ENCODE assay signal across 1 cellular context in the genomic region with DNA sequence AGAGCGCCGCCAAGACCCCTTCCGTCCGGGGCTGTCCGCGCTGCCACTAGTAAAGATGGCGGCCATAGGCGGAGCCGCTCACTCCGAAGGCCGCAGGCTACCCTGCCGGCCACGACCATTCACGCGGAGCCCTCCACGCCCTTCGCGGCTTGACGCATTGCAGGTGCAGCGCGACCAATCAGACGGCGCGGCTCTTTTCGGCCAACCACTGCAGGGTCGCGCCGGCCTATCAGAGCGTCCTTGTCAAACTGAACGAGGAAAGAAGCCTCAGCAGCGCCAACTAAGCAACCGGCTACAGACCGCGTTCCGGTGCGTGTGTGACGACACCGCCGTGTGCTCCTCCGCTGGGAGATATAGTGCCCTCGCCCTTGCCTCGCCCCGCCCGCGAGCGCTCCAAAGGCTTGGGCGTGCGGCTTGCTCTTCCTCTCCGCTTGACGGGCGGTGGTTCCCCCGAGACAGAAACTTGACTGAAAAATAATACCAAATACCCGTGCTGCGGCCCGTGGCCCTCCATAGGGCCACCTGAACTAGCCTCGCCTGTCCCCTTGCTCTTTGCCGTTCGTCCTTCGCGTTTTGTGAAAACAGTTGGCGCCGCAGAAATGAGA.
A peak's percentile ranks its signal among the peaks of the same experiment; 100 is the strongest.
TF ChIP-seq lines count a peak whose summit lies in the region.

No MANE protein-coding gene starts in this region.

TF ChIP-seq in K562, 482 proteins besides CTCF, POLR2A, EP300 and RAD21 (continued from another document and continues in another):
- TF ChIP-seq, protein P1, sequence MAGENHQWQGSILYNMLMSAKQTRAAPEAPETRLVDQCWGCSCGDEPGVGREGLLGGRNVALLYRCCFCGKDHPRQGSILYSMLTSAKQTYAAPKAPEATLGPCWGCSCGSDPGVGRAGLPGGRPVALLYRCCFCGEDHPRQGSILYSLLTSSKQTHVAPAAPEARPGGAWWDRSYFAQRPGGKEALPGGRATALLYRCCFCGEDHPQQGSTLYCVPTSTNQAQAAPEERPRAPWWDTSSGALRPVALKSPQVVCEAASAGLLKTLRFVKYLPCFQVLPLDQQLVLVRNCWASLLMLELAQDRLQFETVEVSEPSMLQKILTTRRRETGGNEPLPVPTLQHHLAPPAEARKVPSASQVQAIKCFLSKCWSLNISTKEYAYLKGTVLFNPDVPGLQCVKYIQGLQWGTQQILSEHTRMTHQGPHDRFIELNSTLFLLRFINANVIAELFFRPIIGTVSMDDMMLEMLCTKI (IDR thresholded peaks at IDR 0.05; ENCODE audit: partially characterized antibody) = no peak
- TF ChIP-seq POU5F1 (IDR thresholded peaks at IDR 0.05; ENCODE audit: borderline replicate concordance, low read depth, low read length, partially characterized antibody) (no peak), TRIM28 (IDR thresholded peaks at IDR 0.05) (peak; percentile 24; the same call in 1 of the 2 replicates), TFAM (CRISPR knock-in tag; conservative IDR thresholded peaks at IDR 0.05) (no peak), RAD51 (IDR thresholded peaks at IDR 0.05; ENCODE audit: borderline replicate concordance, low read depth) (no peak), FOXM1 (IDR thresholded peaks at IDR 0.05; ENCODE audit: low read depth) (peak; percentile 49), FOXM1 (CRISPR knock-in tag; IDR thresholded peaks at IDR 0.05; ENCODE audit: low read depth) (no peak), HCFC1 (IDR thresholded peaks at IDR 0.05; ENCODE audit: low read depth, low read length) (peak; percentile 67), ZBTB1 (CRISPR knock-in tag; IDR thresholded peaks at IDR 0.05; ENCODE audit: borderline replicate concordance, low read depth) (peak; percentile 40; the same call in 1 of the 2 replicates), PRPF4 (IDR thresholded peaks at IDR 0.05; ENCODE audit: insufficient read depth, low read depth, low read length, poor library complexity, severe bottlenecking) (peak; percentile 56), RBM25 (IDR thresholded peaks at IDR 0.05; ENCODE audit: low read depth, low read length, severe bottlenecking) (peak; percentile 88), ZFP30 (CRISPR knock-in tag; IDR thresholded peaks at IDR 0.05; ENCODE audit: borderline replicate concordance) (no peak), ZNF57 (CRISPR knock-in tag; IDR thresholded peaks at IDR 0.05) (no peak), SRSF9 (IDR thresholded peaks at IDR 0.05; ENCODE audit: borderline replicate concordance, low read depth, low read length) (no peak), ARID2 (IDR thresholded peaks at IDR 0.05) (no peak), SREBF1 (IDR thresholded peaks at IDR 0.05; ENCODE audit: borderline replicate concordance, low read depth, low read length) (no peak), ZNF311 (CRISPR knock-in tag; IDR thresholded peaks at IDR 0.05) (no peak), NFRKB (IDR thresholded peaks at IDR 0.05; ENCODE audit: low read depth) (peak; percentile 99), SMC3 (conservative IDR thresholded peaks at IDR 0.05; ENCODE audit: insufficient read depth, low read depth, low read length) (no peak), MYC (IDR thresholded peaks at IDR 0.05; ENCODE audit: low read depth, low read length) (peak; percentile 93), MYC (CRISPR knock-in tag; IDR thresholded peaks at IDR 0.05; ENCODE audit: borderline replicate concordance, low read depth) (peak; percentile 84; the same call in 1 of the 2 replicates), ZNF644 (tag; IDR thresholded peaks at IDR 0.05; ENCODE audit: low read depth) (peak; percentile 59; the same call in 1 of the 2 replicates), E2F3 (CRISPR knock-in tag; IDR thresholded peaks at IDR 0.05) (peak; percentile 10; the same call in 1 of the 2 replicates), ZNF3 (CRISPR knock-in tag; IDR thresholded peaks at IDR 0.05) (no peak), CREM (IDR thresholded peaks at IDR 0.05; ENCODE audit: low read depth) (peak; percentile 97), RBFOX2 (IDR thresholded peaks at IDR 0.05; ENCODE audit: low read depth, low read length) (peak; percentile 97), HIVEP1 (CRISPR knock-in tag; IDR thresholded peaks at IDR 0.05) (no peak), ARNT (IDR thresholded peaks at IDR 0.05) (0 out of 4 replicates have a peak, but pooled peaks of 1 of the 2 experiments have one; percentile 20), SPI1 (IDR thresholded peaks at IDR 0.05; ENCODE audit: borderline replicate concordance, low read depth, low read length) (no peak), CBX5 (IDR thresholded peaks at IDR 0.05; ENCODE audit: borderline replicate concordance, low read depth) (no peak), DACH1 (IDR thresholded peaks at IDR 0.05; ENCODE audit: partially characterized antibody) (no peak), HDAC8 (tag; IDR thresholded peaks at IDR 0.05) (0 out of 2 replicates have a peak, but pooled peaks have one; percentile 67), DPF2 (IDR thresholded peaks at IDR 0.05) (no peak; the same call in 1 of the 2 replicates), ZNF668 (CRISPR knock-in tag; IDR thresholded peaks at IDR 0.05) (no peak), TEAD2 (tag; IDR thresholded peaks at IDR 0.05) (no peak), MTA1 (IDR thresholded peaks at IDR 0.05; ENCODE audit: borderline replicate concordance) (no peak), DNMT1 (IDR thresholded peaks at IDR 0.05) (no peak), MCM7 (IDR thresholded peaks at IDR 0.05) (no peak), ILF3 (IDR thresholded peaks at IDR 0.05; ENCODE audit: borderline replicate concordance) (no peak), SREBF2 (CRISPR knock-in tag; IDR thresholded peaks at IDR 0.05) (no peak), PCBP2 (IDR thresholded peaks at IDR 0.05; ENCODE audit: low read depth, low read length, poor library complexity, severe bottlenecking) (no peak), ZNF253 (CRISPR knock-in tag; conservative IDR thresholded peaks at IDR 0.05) (no peak), RBM39 (optimal IDR thresholded peaks at IDR 0.05; ENCODE audit: low read depth, low read length) (no peak), TBP (optimal IDR thresholded peaks at IDR 0.05; ENCODE audit: low read depth, low read length) (peak; percentile 88), CBX1 (IDR thresholded peaks at IDR 0.05; ENCODE audit: low read depth) (peak; percentile 79), KDM1A (IDR thresholded peaks at IDR 0.05) (no peak)
- TF ChIP-seq, protein P2, sequence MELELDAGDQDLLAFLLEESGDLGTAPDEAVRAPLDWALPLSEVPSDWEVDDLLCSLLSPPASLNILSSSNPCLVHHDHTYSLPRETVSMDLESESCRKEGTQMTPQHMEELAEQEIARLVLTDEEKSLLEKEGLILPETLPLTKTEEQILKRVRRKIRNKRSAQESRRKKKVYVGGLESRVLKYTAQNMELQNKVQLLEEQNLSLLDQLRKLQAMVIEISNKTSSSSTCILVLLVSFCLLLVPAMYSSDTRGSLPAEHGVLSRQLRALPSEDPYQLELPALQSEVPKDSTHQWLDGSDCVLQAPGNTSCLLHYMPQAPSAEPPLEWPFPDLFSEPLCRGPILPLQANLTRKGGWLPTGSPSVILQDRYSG (tag; conservative IDR thresholded peaks at IDR 0.05; ENCODE audit: low read depth) = no peak
- TF ChIP-seq, protein P3, sequence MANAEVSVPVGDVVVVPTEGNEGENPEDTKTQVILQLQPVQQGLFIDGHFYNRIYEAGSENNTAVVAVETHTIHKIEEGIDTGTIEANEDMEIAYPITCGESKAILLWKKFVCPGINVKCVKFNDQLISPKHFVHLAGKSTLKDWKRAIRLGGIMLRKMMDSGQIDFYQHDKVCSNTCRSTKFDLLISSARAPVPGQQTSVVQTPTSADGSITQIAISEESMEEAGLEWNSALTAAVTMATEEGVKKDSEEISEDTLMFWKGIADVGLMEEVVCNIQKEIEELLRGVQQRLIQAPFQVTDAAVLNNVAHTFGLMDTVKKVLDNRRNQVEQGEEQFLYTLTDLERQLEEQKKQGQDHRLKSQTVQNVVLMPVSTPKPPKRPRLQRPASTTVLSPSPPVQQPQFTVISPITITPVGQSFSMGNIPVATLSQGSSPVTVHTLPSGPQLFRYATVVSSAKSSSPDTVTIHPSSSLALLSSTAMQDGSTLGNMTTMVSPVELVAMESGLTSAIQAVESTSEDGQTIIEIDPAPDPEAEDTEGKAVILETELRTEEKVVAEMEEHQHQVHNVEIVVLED (CRISPR knock-in tag; IDR thresholded peaks at IDR 0.05) = peak; percentile 95
- TF ChIP-seq, protein P4, sequence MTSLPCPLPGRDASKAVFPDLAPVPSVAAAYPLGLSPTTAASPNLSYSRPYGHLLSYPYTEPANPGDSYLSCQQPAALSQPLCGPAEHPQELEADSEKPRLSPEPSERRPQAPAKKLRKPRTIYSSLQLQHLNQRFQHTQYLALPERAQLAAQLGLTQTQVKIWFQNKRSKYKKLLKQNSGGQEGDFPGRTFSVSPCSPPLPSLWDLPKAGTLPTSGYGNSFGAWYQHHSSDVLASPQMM (CRISPR knock-in tag; IDR thresholded peaks at IDR 0.05) = no peak
- TF ChIP-seq, protein P5, sequence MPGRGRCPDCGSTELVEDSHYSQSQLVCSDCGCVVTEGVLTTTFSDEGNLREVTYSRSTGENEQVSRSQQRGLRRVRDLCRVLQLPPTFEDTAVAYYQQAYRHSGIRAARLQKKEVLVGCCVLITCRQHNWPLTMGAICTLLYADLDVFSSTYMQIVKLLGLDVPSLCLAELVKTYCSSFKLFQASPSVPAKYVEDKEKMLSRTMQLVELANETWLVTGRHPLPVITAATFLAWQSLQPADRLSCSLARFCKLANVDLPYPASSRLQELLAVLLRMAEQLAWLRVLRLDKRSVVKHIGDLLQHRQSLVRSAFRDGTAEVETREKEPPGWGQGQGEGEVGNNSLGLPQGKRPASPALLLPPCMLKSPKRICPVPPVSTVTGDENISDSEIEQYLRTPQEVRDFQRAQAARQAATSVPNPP (IDR thresholded peaks at IDR 0.05; ENCODE audit: borderline replicate concordance, insufficient read depth, insufficient read length) = no peak
- TF ChIP-seq, protein P6, sequence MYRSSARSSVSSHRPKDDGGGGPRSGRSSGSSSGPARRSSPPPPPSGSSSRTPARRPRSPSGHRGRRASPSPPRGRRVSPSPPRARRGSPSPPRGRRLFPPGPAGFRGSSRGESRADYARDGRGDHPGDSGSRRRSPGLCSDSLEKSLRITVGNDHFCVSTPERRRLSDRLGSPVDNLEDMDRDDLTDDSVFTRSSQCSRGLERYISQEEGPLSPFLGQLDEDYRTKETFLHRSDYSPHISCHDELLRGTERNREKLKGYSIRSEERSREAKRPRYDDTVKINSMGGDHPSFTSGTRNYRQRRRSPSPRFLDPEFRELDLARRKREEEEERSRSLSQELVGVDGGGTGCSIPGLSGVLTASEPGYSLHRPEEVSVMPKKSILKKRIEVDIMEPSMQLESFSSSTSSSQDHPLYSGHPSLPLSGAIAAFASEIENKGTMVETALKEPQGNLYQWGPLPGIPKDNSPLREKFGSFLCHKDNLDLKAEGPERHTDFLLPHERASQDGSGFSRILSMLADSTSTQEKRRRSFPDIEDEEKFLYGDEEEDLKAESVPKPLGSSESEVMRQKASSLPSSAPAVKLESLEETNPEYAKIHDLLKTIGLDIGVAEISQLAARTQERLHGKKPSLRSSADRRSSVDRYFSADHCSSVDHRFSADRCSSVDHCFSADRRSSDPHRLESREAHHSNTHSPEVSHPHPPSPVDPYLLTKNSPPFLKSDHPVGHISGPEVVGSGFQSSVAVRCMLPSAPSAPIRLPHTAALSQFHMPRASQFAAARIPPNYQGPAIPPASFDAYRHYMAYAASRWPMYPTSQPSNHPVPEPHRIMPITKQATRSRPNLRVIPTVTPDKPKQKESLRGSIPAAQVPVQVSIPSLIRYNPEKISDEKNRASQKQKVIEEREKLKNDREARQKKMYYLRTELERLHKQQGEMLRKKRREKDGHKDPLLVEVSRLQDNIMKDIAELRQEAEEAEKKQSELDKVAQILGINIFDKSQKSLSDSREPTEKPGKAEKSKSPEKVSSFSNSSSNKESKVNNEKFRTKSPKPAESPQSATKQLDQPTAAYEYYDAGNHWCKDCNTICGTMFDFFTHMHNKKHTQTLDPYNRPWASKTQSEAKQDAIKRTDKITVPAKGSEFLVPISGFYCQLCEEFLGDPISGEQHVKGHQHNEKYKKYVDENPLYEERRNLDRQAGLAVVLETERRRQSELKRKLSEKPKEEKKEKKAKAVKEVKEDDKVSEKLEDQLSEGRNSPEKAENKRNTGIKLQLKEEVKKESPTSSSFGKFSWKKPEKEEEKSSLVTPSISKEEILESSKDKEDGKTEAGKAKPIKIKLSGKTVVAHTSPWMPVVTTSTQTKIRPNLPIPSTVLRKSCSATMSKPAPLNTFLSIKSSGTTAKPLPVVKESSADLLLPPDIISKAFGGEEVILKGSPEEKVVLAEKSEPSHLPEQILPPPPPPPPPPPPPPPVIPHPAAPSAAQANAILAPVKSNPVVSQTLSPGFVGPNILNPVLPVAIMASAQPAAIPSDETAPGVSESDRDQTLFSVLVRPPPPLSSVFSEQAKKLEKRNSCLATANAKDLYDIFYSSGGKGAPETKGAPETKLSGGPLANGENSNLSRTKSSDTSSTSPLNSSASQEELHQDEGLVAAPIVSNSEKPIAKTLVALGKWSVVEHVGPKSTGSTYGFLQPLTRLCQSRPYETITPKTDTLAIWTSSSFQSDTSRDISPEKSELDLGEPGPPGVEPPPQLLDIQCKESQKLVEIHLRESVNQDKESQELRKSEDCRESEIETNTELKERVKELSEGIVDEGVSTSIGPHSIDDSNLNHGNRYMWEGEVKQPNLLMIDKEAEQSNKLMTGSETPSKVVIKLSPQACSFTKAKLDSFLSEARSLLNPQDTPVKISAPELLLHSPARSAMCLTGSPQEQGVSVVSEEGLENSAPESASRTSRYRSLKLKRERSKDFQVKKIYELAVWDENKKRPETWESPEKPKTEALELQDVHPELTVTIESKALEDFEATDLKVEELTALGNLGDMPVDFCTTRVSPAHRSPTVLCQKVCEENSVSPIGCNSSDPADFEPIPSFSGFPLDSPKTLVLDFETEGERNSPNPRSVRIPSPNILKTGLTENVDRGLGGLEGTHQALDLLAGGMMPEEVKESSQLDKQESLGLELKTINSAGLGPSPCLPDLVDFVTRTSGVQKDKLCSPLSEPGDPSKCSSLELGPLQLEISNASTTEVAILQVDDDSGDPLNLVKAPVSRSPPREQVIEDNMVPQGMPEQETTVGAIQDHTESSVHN (IDR thresholded peaks at IDR 0.05; ENCODE audit: borderline replicate concordance in 1 of 2, low read depth in 1 of 2) = no peak; a peak in 1 of 4 replicates
- TF ChIP-seq, protein P7, sequence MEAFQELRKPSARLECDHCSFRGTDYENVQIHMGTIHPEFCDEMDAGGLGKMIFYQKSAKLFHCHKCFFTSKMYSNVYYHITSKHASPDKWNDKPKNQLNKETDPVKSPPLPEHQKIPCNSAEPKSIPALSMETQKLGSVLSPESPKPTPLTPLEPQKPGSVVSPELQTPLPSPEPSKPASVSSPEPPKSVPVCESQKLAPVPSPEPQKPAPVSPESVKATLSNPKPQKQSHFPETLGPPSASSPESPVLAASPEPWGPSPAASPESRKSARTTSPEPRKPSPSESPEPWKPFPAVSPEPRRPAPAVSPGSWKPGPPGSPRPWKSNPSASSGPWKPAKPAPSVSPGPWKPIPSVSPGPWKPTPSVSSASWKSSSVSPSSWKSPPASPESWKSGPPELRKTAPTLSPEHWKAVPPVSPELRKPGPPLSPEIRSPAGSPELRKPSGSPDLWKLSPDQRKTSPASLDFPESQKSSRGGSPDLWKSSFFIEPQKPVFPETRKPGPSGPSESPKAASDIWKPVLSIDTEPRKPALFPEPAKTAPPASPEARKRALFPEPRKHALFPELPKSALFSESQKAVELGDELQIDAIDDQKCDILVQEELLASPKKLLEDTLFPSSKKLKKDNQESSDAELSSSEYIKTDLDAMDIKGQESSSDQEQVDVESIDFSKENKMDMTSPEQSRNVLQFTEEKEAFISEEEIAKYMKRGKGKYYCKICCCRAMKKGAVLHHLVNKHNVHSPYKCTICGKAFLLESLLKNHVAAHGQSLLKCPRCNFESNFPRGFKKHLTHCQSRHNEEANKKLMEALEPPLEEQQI (IDR thresholded peaks at IDR 0.05) = peak; percentile 95
